Comparison of ENCODE assay signal across 12 cellular contexts in genomic region chr17:40458001-40458791, GRCh38. TPM values are rescaled to one million over a fixed set of nuclear protein-coding genes. Genes with fewer than 3 reads are reported as not detected.
A peak's percentile ranks its signal among the peaks of the same experiment; 100 is the strongest.
DNase-seq lines count a peak whose midpoint lies in the region; ATAC-seq and TF ChIP-seq lines count a peak whose summit lies in the region.
"Had no signal": no experiment of that assay in that cellular context is flagged by ENCODE, and none has a peak within 500 bp of the region (broad histone marks: within the 10 kb centered on the region; RNA-seq: fewer than 3 reads in every experiment).

No MANE protein-coding gene starts in this region.

- intact Hi-C loops in upper lobe of right lung (cut with DNase I), result no loop called here
- intact Hi-C loops in posterior vena cava (cut with DNase I), result no loop called here

- ATAC-seq in upper lobe of right lung, result peak; percentile 47
- ATAC-seq in GM18505 (IDR thresholded peaks at IDR 0.05; ENCODE audit: unreplicated experiment), result no peak

- no peaks in the 10 kb centered on the region for H3K27me3 Mint-ChIP-seq in T-helper 2 cell treated with Interferon-gamma antibody and Interleukin-4, amounts not matched to agents 5 μg/mL and 100 μg/mL, for 36 hours (ENCODE audit: low read depth)
- H3K27me3 Mint-ChIP-seq: activated CD4-positive, alpha-beta T cell treated with anti-CD3 and anti-CD28 coated beads, Interleukin-2, amount 10 ng/mL, durations not matched to agents 24 days and 14 days had no signal

- no peaks in the 10 kb centered on the region for H3K9me3 ChIP-seq in upper lobe of right lung
- H3K9me3 ChIP-seq: BLaER1 had no signal

- H3K27ac Mint-ChIP-seq in T-helper 2 cell treated with Interferon-gamma antibody and Interleukin-4, amounts not matched to agents 5 μg/mL and 100 μg/mL, for 36 hours, result peak overlapping the region; percentile 63

- H3K36me3 Mint-ChIP-seq in T-helper 2 cell treated with Interferon-gamma antibody and Interleukin-4, amounts not matched to agents 5 μg/mL and 100 μg/mL, for 36 hours (ENCODE audit: low read depth), result peaks cover 48% of the 10 kb centered on the region

- no peaks in the 10 kb centered on the region for H3K9me3 Mint-ChIP-seq in T-helper 2 cell treated with Interferon-gamma antibody and Interleukin-4, amounts not matched to agents 5 μg/mL and 100 μg/mL, for 36 hours
- H3K9me3 Mint-ChIP-seq: activated CD4-positive, alpha-beta T cell treated with anti-CD3 and anti-CD28 coated beads, Interleukin-2, amount 10 ng/mL, durations not matched to agents 24 days and 14 days had no signal

- no peaks in the 10 kb centered on the region for H3K4me1 Mint-ChIP-seq in T-helper 2 cell treated with Interferon-gamma antibody and Interleukin-4, amounts not matched to agents 5 μg/mL and 100 μg/mL, for 36 hours (ENCODE audit: low read depth)

- no peak for TF ChIP-seq POLR2A in GM18505 (IDR thresholded peaks at IDR 0.05; ENCODE audit: borderline replicate concordance, extremely low read depth, insufficient read depth, insufficient read length)

- DNase-seq in T-helper 2 cell treated with Interferon-gamma antibody and Interleukin-4, amounts not matched to agents 5 μg/mL and 100 μg/mL, for 36 hours (ENCODE audit: low spot score), result no peak
- DNase-seq in T-helper 2 cell (no peak), cardiac fibroblast (ENCODE audit: low read depth in 2 of 2) (peak; percentile 77 to 92), left kidney (ENCODE audit: low read depth, low spot score) (peak; percentile 67), upper lobe of right lung (no peak), posterior vena cava (ENCODE audit: low spot score) (no peak), NCI-H2029 (lab: John Stamatoyannopoulos, UW) (no peak)
- DNase-seq: activated CD4-positive, alpha-beta T cell treated with anti-CD3 and anti-CD28 coated beads, Interleukin-2, amount 10 ng/mL, durations not matched to agents 24 days and 14 days; midbrain; NCI-H748 treated with DMSO at 0.1 percent for 48 hours had no signal

- peaks cover 43% of the 10 kb centered on the region for H3K4me1 ChIP-seq in upper lobe of right lung

- peak overlapping the region; percentile 47 for H3K27ac ChIP-seq in upper lobe of right lung
- H3K27ac ChIP-seq: BLaER1 had no signal

- H3K36me3 ChIP-seq in upper lobe of right lung, result peaks cover 46% of the 10 kb centered on the region

- H3K27me3 ChIP-seq in upper lobe of right lung, result no peaks in the 10 kb centered on the region
- H3K27me3 ChIP-seq: BLaER1 had no signal

- H3K4me3 ChIP-seq in cardiac fibroblast (replicated peaks in 1 of 2; ENCODE audit: low read depth in 2 of 2, low read length in 2 of 2) (no peak overlapping the region), upper lobe of right lung (no peak overlapping the region)
- H3K4me3 ChIP-seq: BLaER1 had no signal

- no peak for TF ChIP-seq CTCF in cardiac fibroblast (IDR thresholded peaks at IDR 0.05; ENCODE audit: low read depth, low read length)
- TF ChIP-seq CTCF in upper lobe of right lung (IDR thresholded peaks at IDR 0.05), result no peak

- H3K4me3 Mint-ChIP-seq in T-helper 2 cell treated with Interferon-gamma antibody and Interleukin-4, amounts not matched to agents 5 μg/mL and 100 μg/mL, for 36 hours, result no peak overlapping the region
- H3K4me3 Mint-ChIP-seq: activated CD4-positive, alpha-beta T cell treated with anti-CD3 and anti-CD28 coated beads, Interleukin-2, amount 10 ng/mL, durations not matched to agents 24 days and 14 days had no signal

RNA-seq across cellular contexts. Expression of gene IGFBP4, which starts 14.9 kb away (rescaled TPM):
- total RNA-seq in upper lobe of right lung, result 381 TPM
- 1,000 to 10,000 TPM; 1,004 to 1,451 TPM for total RNA-seq in posterior vena cava

RNA-seq across cellular contexts. Expression of gene TOP2A, which starts 40.5 kb away (rescaled TPM):
- 3.3 TPM for total RNA-seq in upper lobe of right lung
- total RNA-seq in posterior vena cava, result 1 to 10 TPM; 1.1 to 2.2 TPM

RNA-seq across cellular contexts. Expression of gene TNS4, which starts 43.2 kb away (rescaled TPM):
- total RNA-seq in upper lobe of right lung (0.78 TPM), posterior vena cava (under 1 TPM; 0.14 to 0.38 TPM)

Comparison
In these comparisons a context has a peak if more than half of its experiments do, and no peak if none do; other contexts are left out.
1. DNase-seq: peak in cardiac fibroblast (2 of 2) and left kidney (single experiment); none in T-helper 2 cell treated with Interferon-gamma antibody and Interleukin-4, amounts not matched to agents 5 μg/mL and 100 μg/mL, for 36 hours (single experiment), T-helper 2 cell (0 of 5), upper lobe of right lung (single experiment), posterior vena cava (single experiment) and NCI-H2029 (single experiment).